14 cellular contexts compared by ENCODE assay signal in genomic region chr5:17238521-17239041, GRCh38. TPM values are rescaled to one million over a fixed set of nuclear protein-coding genes. Genes with fewer than 3 reads are reported as not detected.
DNase-seq lines count a peak whose midpoint lies in the region; ATAC-seq, FAIRE-seq and TF ChIP-seq lines count a peak whose summit lies in the region.
"Had no signal": no experiment of that assay in that cellular context is flagged by ENCODE, and none has a peak within 500 bp of the region (broad histone marks: within the 10 kb centered on the region; RNA-seq: fewer than 3 reads in every experiment).

No MANE protein-coding gene starts in this region.

- H3K9me3 ChIP-seq in mesenchymal stem cell (ENCODE audit: control insufficient read depth, low read length): no peaks in the 10 kb centered on the region
- H3K9me3 ChIP-seq in neuronal stem cell (replicated peaks in 1 of 2; ENCODE audit: control insufficient read depth in 2 of 2, insufficient read depth in 1 of 2, low read depth in 1 of 2, low read length in 2 of 2): peaks cover 0 to 16% of the 10 kb centered on the region in 2 donors
- H3K9me3 ChIP-seq: BE2C, heart right ventricle, thyroid gland had no signal

- H3K4ac ChIP-seq in mesenchymal stem cell (ENCODE audit: low read depth in 1 of 2, low read length in 2 of 2) (no peak overlapping the region), neuronal stem cell (ENCODE audit: low read length) (no peak overlapping the region)

- no peak for TF ChIP-seq CTCF in bronchial epithelial cell (IDR thresholded peaks at IDR 0.05; ENCODE audit: insufficient read depth, low read length, severe bottlenecking)

- no peak overlapping the region for H2BK5ac ChIP-seq in mesenchymal stem cell (ENCODE audit: low read depth, low read length, poor library complexity, severe bottlenecking)
- no peak overlapping the region for H2BK5ac ChIP-seq in neuronal stem cell (ENCODE audit: low read length)

- H3K18ac ChIP-seq in mesenchymal stem cell (ENCODE audit: low read depth in 1 of 2, low read length in 2 of 2) (no peak overlapping the region), neuronal stem cell (ENCODE audit: low read length) (no peak overlapping the region)

- H2BK120ac ChIP-seq in mesenchymal stem cell (ENCODE audit: low read depth, low read length): no peak overlapping the region
- H2BK120ac ChIP-seq in neuronal stem cell (ENCODE audit: low read depth, low read length): no peak overlapping the region

- H3K23ac ChIP-seq in mesenchymal stem cell (ENCODE audit: low read length in 2 of 2): no peak overlapping the region
- no peak overlapping the region for H3K23ac ChIP-seq in neuronal stem cell (ENCODE audit: low read depth, low read length, poor library complexity)

- H3K36me3 ChIP-seq in bronchial epithelial cell (ENCODE audit: control insufficient read depth, insufficient read depth, low read length) (peaks cover 2% of the 10 kb centered on the region), mesenchymal stem cell (ENCODE audit: control insufficient read depth in 1 of 2, insufficient read depth in 2 of 2, low read depth in 1 of 2, low read length in 2 of 2) (peaks cover 11 to 57% of the 10 kb centered on the region in 2 experiments), neuronal stem cell (replicated peaks in 1 of 2; ENCODE audit: control insufficient read depth in 2 of 2, insufficient read depth in 2 of 2, low read length in 2 of 2) (peaks cover 4 to 52% of the 10 kb centered on the region in 2 donors)
- H3K36me3 ChIP-seq: heart right ventricle, thyroid gland had no signal

- H4K8ac ChIP-seq in mesenchymal stem cell (ENCODE audit: low read length) (no peak overlapping the region), neuronal stem cell (ENCODE audit: low read depth, low read length) (no peak overlapping the region)

- H3K79me1 ChIP-seq in mesenchymal stem cell (replicated peaks; ENCODE audit: low read length, poor library complexity, severe bottlenecking): no peaks in the 10 kb centered on the region
- H3K79me1 ChIP-seq in neuronal stem cell (ENCODE audit: low read depth, low read length): peaks cover under 1% of the 10 kb centered on the region

- no peak overlapping the region for H3K14ac ChIP-seq in mesenchymal stem cell (ENCODE audit: low read length in 2 of 2)
- no peak overlapping the region for H3K14ac ChIP-seq in neuronal stem cell (ENCODE audit: low read length)

- H3K4me3 ChIP-seq in bronchial epithelial cell (ENCODE audit: low read depth, low read length) (no peak overlapping the region), mesenchymal stem cell (ENCODE audit: insufficient read depth in 1 of 2, low read depth in 1 of 2, low read length in 2 of 2) (no peak overlapping the region), neuronal stem cell (ENCODE audit: low read length in 2 of 2) (no peak overlapping the region)
- H3K4me3 ChIP-seq: heart right ventricle, thyroid gland had no signal

- no peak overlapping the region for H2AFZ ChIP-seq in mesenchymal stem cell (ENCODE audit: low read depth, low read length)
- no peak overlapping the region for H2AFZ ChIP-seq in neuronal stem cell (ENCODE audit: low read length)

- DNase-seq in AG08395 (ENCODE audit: low spot score) (peak; percentile 48), M059J (ENCODE audit: low read depth) (peak; percentile 64), bronchial epithelial cell (ENCODE audit: low read depth) (peak; percentile 85), mesenchymal stem cell (peak; percentile 49), NCI-H1092 treated with DMSO at 0.1 percent for 48 hours (lab: John Stamatoyannopoulos, UW) (no peak), neuronal stem cell (ENCODE audit: low spot score) (no peak)
- no peak for DNase-seq in stimulated activated CD4-positive, alpha-beta T cell treated with anti-CD3 and anti-CD28 coated beads, Interleukin-1b, Interleukin-23, amount 100 ng/mL, for 48 hours
- DNase-seq: activated CD8-positive, alpha-beta T cell treated with anti-CD3 and anti-CD28 coated beads for 36 hours; activated naive CD4-positive, alpha-beta T cell treated with anti-CD3 and anti-CD28 coated beads, Interleukin-2, amount 10 ng/mL, durations not matched to agents 7 days and 5 days; BE2C; GF-D8; heart right ventricle; thyroid gland had no signal

- ATAC-seq in HG02840 (IDR thresholded peaks at IDR 0.05; ENCODE audit: low FRiP score, unreplicated experiment): no peak
- ATAC-seq: activated CD8-positive, alpha-beta T cell treated with anti-CD3 and anti-CD28 coated beads for 36 hours; heart right ventricle had no signal

- H2AK5ac ChIP-seq in mesenchymal stem cell (ENCODE audit: low read length, severe bottlenecking): no peak overlapping the region
- no peak overlapping the region for H2AK5ac ChIP-seq in neuronal stem cell (ENCODE audit: low read depth, low read length)

- H3K9ac ChIP-seq in mesenchymal stem cell (ENCODE audit: low read length) (no peak overlapping the region), neuronal stem cell (ENCODE audit: low read depth, low read length, poor library complexity) (no peak overlapping the region)

- H3K4me1 ChIP-seq in mesenchymal stem cell (ENCODE audit: control insufficient read depth, insufficient read depth, low read depth, low read length) (peaks cover 10% of the 10 kb centered on the region), neuronal stem cell (ENCODE audit: control insufficient read depth in 2 of 2, insufficient read depth in 1 of 2, low read depth in 1 of 2, low read length in 2 of 2) (peaks cover 0 to 4% of the 10 kb centered on the region in 2 donors)

- H4K91ac ChIP-seq in mesenchymal stem cell (ENCODE audit: low read length) (no peak overlapping the region), neuronal stem cell (ENCODE audit: low read depth, low read length, poor library complexity) (no peak overlapping the region)

- H2BK15ac ChIP-seq in mesenchymal stem cell (ENCODE audit: low read depth, poor library complexity, severe bottlenecking) (no peak overlapping the region), neuronal stem cell (ENCODE audit: low read length) (no peak overlapping the region)

- H3K27ac ChIP-seq in mesenchymal stem cell (ENCODE audit: low read length, poor library complexity, severe bottlenecking) (peak overlapping the region; percentile 64), neuronal stem cell (replicated peaks; ENCODE audit: low read length) (no peak overlapping the region)
- H3K27ac ChIP-seq: heart right ventricle, thyroid gland had no signal

- H3K27me3 ChIP-seq in bronchial epithelial cell (ENCODE audit: control insufficient read depth, insufficient read depth, low read length) (no peaks in the 10 kb centered on the region), mesenchymal stem cell (ENCODE audit: control insufficient read depth in 1 of 2, insufficient read depth in 1 of 2, low read length in 2 of 2) (no peaks in the 10 kb centered on the region), neuronal stem cell (ENCODE audit: control insufficient read depth in 3 of 3, insufficient read depth in 3 of 3, low read depth in 1 of 3, low read length in 3 of 3) (peaks cover 0 to under 1% (median 0%) of the 10 kb centered on the region in 3 experiments)
- H3K27me3 ChIP-seq: BE2C, thyroid gland had no signal

- no peak overlapping the region for H2BK12ac ChIP-seq in mesenchymal stem cell (ENCODE audit: low read length in 2 of 2)
- H2BK12ac ChIP-seq in neuronal stem cell (ENCODE audit: low read length): no peak overlapping the region

- no peak for FAIRE-seq in bronchial epithelial cell (lab: Jason Lieb, UNC)

- 41% methylated on average over 3 of the region's 6 CpGs for WGBS in mesenchymal stem cell
- WGBS in neuronal stem cell (ENCODE audit: extremely low coverage in 2 of 2, insufficient read length in 2 of 2, insufficient replicate concordance in 1 of 2), 2 donors: no CpG with 5 or more reads among the region's 6 CpGs

- no peak overlapping the region for H3K4me2 ChIP-seq in mesenchymal stem cell (ENCODE audit: low read length, poor library complexity, severe bottlenecking)
- H3K4me2 ChIP-seq in neuronal stem cell (ENCODE audit: insufficient read depth, low read length, poor library complexity, severe bottlenecking): no peak overlapping the region

RNA-seq across cellular contexts. Expression of gene BASP1, which starts 21.1 kb away (rescaled TPM):
- total RNA-seq in M059J (2014; rRNA removed; shearing (Covaris generic)): 86.0 and 126 TPM in 2 replicates
- total RNA-seq in bronchial epithelial cell: 78.7 and 80.4 TPM in 2 replicates
- 308 TPM for polyA plus RNA-seq in mesenchymal stem cell (2013, experiment 1 of 2)
- 322 TPM for polyA plus RNA-seq in mesenchymal stem cell (2013, experiment 2 of 2)
- 313 TPM for polyA plus RNA-seq in neuronal stem cell (2013, experiment 1 of 2)
- 331 TPM for polyA plus RNA-seq in neuronal stem cell (2013, experiment 2 of 2)

Comparison
In these comparisons a context has a peak if more than half of its experiments do, and no peak if none do; other contexts are left out.
1. DNase-seq: peak in AG08395 (single experiment), M059J (single experiment), bronchial epithelial cell (single experiment) and mesenchymal stem cell (single experiment); none in NCI-H1092 treated with DMSO at 0.1 percent for 48 hours (single experiment), neuronal stem cell (single experiment) and stimulated activated CD4-positive, alpha-beta T cell treated with anti-CD3 and anti-CD28 coated beads, Interleukin-1b, Interleukin-23, amount 100 ng/mL, for 48 hours (single experiment).